11 cellular contexts compared by ENCODE assay signal in the genomic region with DNA sequence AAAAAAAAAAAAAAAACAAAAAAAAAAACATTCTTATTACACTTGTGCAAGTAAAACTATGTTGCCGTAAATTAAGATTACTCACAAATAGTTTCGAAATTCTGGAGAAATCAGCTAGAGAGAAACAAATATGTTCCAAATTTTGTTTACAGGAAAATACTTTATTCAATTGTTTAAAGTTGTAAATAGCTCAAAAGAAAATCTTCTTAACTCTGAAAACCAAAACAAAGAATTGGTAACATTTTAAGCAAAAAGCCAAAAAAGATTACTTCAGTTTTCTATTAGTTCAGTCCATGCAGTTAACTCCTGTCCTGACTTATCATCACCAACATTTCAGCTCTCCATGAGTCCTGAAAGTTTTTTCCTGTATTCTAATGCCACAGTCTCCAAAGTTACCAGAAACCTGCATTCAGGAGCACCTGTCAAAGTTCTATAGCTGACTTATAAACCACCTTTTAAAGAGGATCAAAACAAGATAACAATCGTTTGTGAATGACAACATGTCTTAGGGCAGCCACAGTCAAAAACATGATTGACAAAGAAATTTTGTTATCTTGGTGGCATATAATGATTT.
"Had no signal": no experiment of that assay in that cellular context is flagged by ENCODE, and none has a peak within 500 bp of the region (broad histone marks: within the 10 kb centered on the region; RNA-seq: fewer than 3 reads in every experiment).

No MANE protein-coding gene starts in this region.

- H3K4me1 ChIP-seq: esophagus muscularis mucosa, pancreas, testis had no signal

- H3K27ac ChIP-seq: dorsolateral prefrontal cortex, esophagus muscularis mucosa, pancreas, testis had no signal

- H3K4me3 Mint-ChIP-seq: activated naive CD8-positive, alpha-beta T cell; stimulated activated naive CD8-positive, alpha-beta T cell treated with anti-CD3 and anti-CD28 coated beads, Interleukin-15, amount 100 ng/mL, for 72 hours had no signal

- DNase-seq: activated CD4-positive, alpha-beta T cell treated with anti-CD3 and anti-CD28 coated beads, Interleukin-2, amount 50 U/mL, for 4 hours; activated CD4-positive, CD25-positive, alpha-beta regulatory T cell treated with anti-CD3 and anti-CD28 coated beads, Interleukin-2, amount 50 U/mL, for 72 hours; activated T-cell treated with anti-CD3 and anti-CD28 coated beads, Interleukin-2, amount 50 U/mL, for 1 hour; dorsolateral prefrontal cortex; left colon; pancreas; stimulated activated CD4-positive, alpha-beta T cell treated with anti-CD3 and anti-CD28 coated beads, Interleukin-4, amount 100 ng/mL, for 4 hours; stimulated activated naive CD8-positive, alpha-beta T cell treated with anti-CD3 and anti-CD28 coated beads, Interleukin-15, amount 100 ng/mL, for 72 hours; testis had no signal

- H3K36me3 Mint-ChIP-seq: activated naive CD8-positive, alpha-beta T cell had no signal

- H3K27ac Mint-ChIP-seq: activated naive CD8-positive, alpha-beta T cell; stimulated activated naive CD8-positive, alpha-beta T cell treated with anti-CD3 and anti-CD28 coated beads, Interleukin-15, amount 100 ng/mL, for 72 hours had no signal

- H3K27me3 ChIP-seq: dorsolateral prefrontal cortex, esophagus muscularis mucosa, pancreas, testis had no signal

- H3K27me3 Mint-ChIP-seq: stimulated activated naive CD8-positive, alpha-beta T cell treated with anti-CD3 and anti-CD28 coated beads, Interleukin-15, amount 100 ng/mL, for 72 hours had no signal

- H3K4me1 Mint-ChIP-seq: stimulated activated naive CD8-positive, alpha-beta T cell treated with anti-CD3 and anti-CD28 coated beads, Interleukin-15, amount 100 ng/mL, for 72 hours had no signal

- H3K36me3 ChIP-seq: esophagus muscularis mucosa, pancreas had no signal

- ATAC-seq: left colon; pancreas; stimulated activated naive CD8-positive, alpha-beta T cell treated with anti-CD3 and anti-CD28 coated beads, Interleukin-15, amount 100 ng/mL, for 72 hours had no signal

- H3K4me3 ChIP-seq: dorsolateral prefrontal cortex, esophagus muscularis mucosa, pancreas, testis had no signal
